Comparison of ENCODE assay signal across 15 cellular contexts in genomic region chr14:53327716-53328115, GRCh38.
DNase-seq lines count a peak whose midpoint lies in the region; ATAC-seq lines count a peak whose summit lies in the region.
"Had no signal": no experiment of that assay in that cellular context is flagged by ENCODE, and none has a peak within 500 bp of the region (broad histone marks: within the 10 kb centered on the region; RNA-seq: fewer than 3 reads in every experiment).

No MANE protein-coding gene starts in this region.

- no peak overlapping the region for H3K27ac ChIP-seq in epithelial cell of prostate
- H3K27ac ChIP-seq: body of pancreas, C4-2B, esophagus squamous epithelium had no signal

- peak; percentile 21 for DNase-seq in ELF-1 (ENCODE audit: low read depth, low spot score)
- peak; percentile 28 for DNase-seq in RKO (ENCODE audit: low spot score)
- peak; percentile 40 for DNase-seq in epithelial cell of prostate (ENCODE audit: low read depth, low spot score)
- peak; percentile 58 for DNase-seq in non-pigmented ciliary epithelial cell (ENCODE audit: low read depth)
- DNase-seq in NCI-H1436 (lab: John Stamatoyannopoulos, UW), result no peak
- no peak for DNase-seq in NCI-H510A treated with DMSO at 0.1 percent for 48 hours (lab: John Stamatoyannopoulos, UW)
- DNase-seq: activated CD8-positive, alpha-beta memory T cell treated with anti-CD3 and anti-CD28 coated beads, Interleukin-2, amount 50 U/mL, for 48 hours; body of pancreas; esophagus squamous epithelium; left colon; NCI-H524; stimulated activated naive B cell treated with anti-CD40 and anti-IgM and Interleukin-4, amounts not matched to agents 10 μg/mL and 1 μg/mL and 100 μg/mL, for 72 hours had no signal

- ATAC-seq in HG03135 (IDR thresholded peaks at IDR 0.05; ENCODE audit: unreplicated experiment) (no peak), HG03139 (IDR thresholded peaks at IDR 0.05; ENCODE audit: unreplicated experiment) (no peak)
- ATAC-seq: body of pancreas; left colon; stimulated activated naive B cell treated with anti-CD40 and anti-IgM and Interleukin-4, amounts not matched to agents 10 μg/mL and 1 μg/mL and 100 μg/mL, for 72 hours had no signal

Comparison
In these comparisons a context has a peak if more than half of its experiments do, and no peak if none do; other contexts are left out.
1. DNase-seq: peak in ELF-1 (single experiment), RKO (single experiment), epithelial cell of prostate (single experiment) and non-pigmented ciliary epithelial cell (single experiment); none in NCI-H1436 (single experiment) and NCI-H510A treated with DMSO at 0.1 percent for 48 hours (single experiment).